ENCODE assay signal across 8 cellular contexts in the genomic region with DNA sequence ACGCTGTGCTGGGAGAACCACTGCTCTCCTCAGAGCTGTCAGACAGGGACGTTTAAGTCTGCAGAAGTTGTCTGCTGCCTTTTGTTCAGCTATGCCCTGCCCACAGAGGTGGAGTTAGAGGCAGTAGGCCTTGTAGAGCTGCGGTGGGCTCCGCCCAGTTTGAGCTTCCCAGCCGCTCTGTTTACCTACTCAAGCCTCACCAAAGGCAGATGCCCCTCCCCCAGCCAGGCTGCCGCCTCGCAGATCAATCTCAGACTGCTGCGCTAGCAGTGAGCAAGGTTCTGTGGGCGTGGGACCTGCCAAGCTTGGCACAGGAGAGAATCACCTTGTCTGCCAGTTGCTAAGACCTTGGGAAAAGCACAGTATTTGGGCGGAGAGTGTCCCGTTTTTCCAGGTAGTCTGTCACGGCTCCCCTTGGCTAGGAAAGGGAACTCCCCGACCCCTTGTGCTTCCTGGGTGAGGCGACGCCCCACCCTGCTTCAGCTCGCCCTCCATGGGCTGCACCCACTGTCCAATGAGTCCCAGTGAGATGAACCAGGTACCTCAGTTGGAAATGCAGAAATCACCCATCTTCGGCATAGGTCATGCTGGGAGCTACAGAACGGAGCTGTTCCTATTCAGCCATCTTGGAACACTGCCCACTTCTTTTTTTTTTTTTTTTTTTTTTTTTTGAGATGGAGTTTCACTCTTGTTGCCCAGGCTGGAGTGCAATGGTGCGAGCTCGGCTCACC. TPM values are rescaled to one million over a fixed set of nuclear protein-coding genes. Genes with fewer than 3 reads are reported as not detected.
DNase-seq lines count a peak whose midpoint lies in the region; ATAC-seq, FAIRE-seq and TF ChIP-seq lines count a peak whose summit lies in the region.
"Not testable (repeated sequence)": the region's sequence is repeated elsewhere in the genome, so short reads cannot be mapped to it uniquely, and the experiment has no call there.

No MANE protein-coding gene starts in this region.

- H3K9me3 ChIP-seq in colonic mucosa; HepG2 (ENCODE audit: low read length); small intestine (ENCODE audit: control insufficient read depth, low read depth); suprapubic skin: not testable (repeated sequence)

- 37% methylated on average over 4 of the region's 20 CpGs for WGBS in HepG2 (ENCODE audit: low lambda C conversion rate)
- WGBS in small intestine, 3 donors: 14 to 59% (median 29%) methylated on average over 20 of the region's 20 CpGs
- WGBS in suprapubic skin: 33% methylated on average over 14 of the region's 20 CpGs

- peak; percentile 93 for FAIRE-seq in HepG2 (lab: Jason Lieb, UNC)
- FAIRE-seq in small intestine (lab: Jason Lieb, UNC): not testable (repeated sequence)

- intact Hi-C loops in colonic mucosa (cut with DNase I): not testable (repeated sequence)
- intact Hi-C loops in HepG2 (cut with micrococcal nuclease; ENCODE audit: unreplicated experiment): loop anchor here (2.0 to 10.0 kb wide), 2 partner anchors 54 to 182 kb away; a partner anchor contains a TSS

- not testable (repeated sequence) for H3K9me3 Mint-ChIP-seq in activated T-cell treated with anti-CD3 and anti-CD28 coated beads, Interleukin-2, amount 50 U/mL, for 4 hours

- POLR2A ChIA-PET in HepG2 (lab: Yijun Ruan, JAX): interaction anchor here (0.6 to 1.6 kb wide), 6 partner anchors 21 to 202 kb away, joined by 3 to 5 read pairs (median 3); a partner anchor contains a TSS

- TF ChIP-seq CTCF in VCaP (conservative IDR thresholded peaks at IDR 0.05); colonic mucosa (IDR thresholded peaks at IDR 0.05); HepG2 (CRISPR knock-in tag; IDR thresholded peaks at IDR 0.05); suprapubic skin (IDR thresholded peaks at IDR 0.05): not testable (repeated sequence)

- peak overlapping the region; percentile 62 for H2AFZ ChIP-seq in HepG2 (ENCODE audit: low read length)

- ATAC-seq in activated T-cell treated with anti-CD3 and anti-CD28 coated beads, Interleukin-2, amount 50 U/mL, for 4 hours: peak; percentile 25 to 43
- peak; percentile 99 for ATAC-seq in HepG2

- H3K27me3 Mint-ChIP-seq in activated T-cell treated with anti-CD3 and anti-CD28 coated beads, Interleukin-2, amount 50 U/mL, for 4 hours (ENCODE audit: low read depth): not testable (repeated sequence)

- BruUV-seq in HepG2 (replicated peaks; lab: Mats Ljungman, UMichigan): not testable (repeated sequence)

- in situ Hi-C loops in HepG2 (cut with HindIII; ENCODE audit: extremely low pct_ligation_motif_present, low pct_unique_long_range_greater_than_20kb): not testable (repeated sequence)

- H3K27me3 ChIP-seq in H7 (ENCODE audit: control insufficient read depth, insufficient read depth, low read length); colonic mucosa; HepG2 (ENCODE audit: control insufficient read depth in 1 of 2, insufficient read depth in 2 of 2, low read length in 2 of 2); small intestine (ENCODE audit: control insufficient read depth in 2 of 2, insufficient read depth in 2 of 2, low read length in 2 of 2); suprapubic skin: not testable (repeated sequence)

- DNase-seq in H7: not testable (repeated sequence)
- DNase-seq in NCI-H2171 (lab: John Stamatoyannopoulos, UW) (peak; percentile 86), colonic mucosa (peak; percentile 95), HepG2 (ENCODE audit: low spot score) (peak; percentile 94), small intestine (peak; percentile 97), suprapubic skin (ENCODE audit: low spot score in 2 of 2) (peak; percentile 74 to 84)
- peak; percentile 39 for DNase-seq in activated T-cell treated with anti-CD3 and anti-CD28 coated beads, Interleukin-2, amount 50 U/mL, for 4 hours

- not testable (repeated sequence) for H3K4me3 Mint-ChIP-seq in activated T-cell treated with anti-CD3 and anti-CD28 coated beads, Interleukin-2, amount 50 U/mL, for 4 hours

- not testable (repeated sequence) for H3K9ac ChIP-seq in colonic mucosa (ENCODE audit: low read depth in 2 of 2, low read length in 2 of 2)
- peak overlapping the region; percentile 59 for H3K9ac ChIP-seq in HepG2 (ENCODE audit: insufficient read depth, low read depth, low read length)

- TF ChIP-seq POLR2A in HepG2 (IDR thresholded peaks at IDR 0.05; ENCODE audit: insufficient read depth in 1 of 2, low read depth in 2 of 2, low read length in 2 of 2): 0 out of 4 replicates have a peak, but pooled peaks of 1 of the 2 experiments have one; percentile 49
- TF ChIP-seq POLR2A in suprapubic skin (IDR thresholded peaks at IDR 0.05): not testable (repeated sequence)

- peak overlapping the region; percentile 52 for H3K27ac ChIP-seq in VCaP
- H3K27ac ChIP-seq in colonic mucosa: peak overlapping the region; percentile 67
- peak overlapping the region; percentile 54 for H3K27ac ChIP-seq in HepG2 (ENCODE audit: extremely low read length, insufficient read depth, low read length)
- peak overlapping the region; percentile 41 to 62 for H3K27ac ChIP-seq in small intestine (ENCODE audit: low read depth in 1 of 2, low read length in 1 of 2)
- H3K27ac ChIP-seq in suprapubic skin: peak overlapping the region; percentile 57

- CTCF ChIA-PET in HepG2 (lab: Yijun Ruan, JAX; ENCODE audit: low intra/inter-chr PET ratio, low total read pairs): not testable (repeated sequence)

- not testable (repeated sequence) for H4K20me1 ChIP-seq in HepG2 (ENCODE audit: insufficient read depth, low read length)

- H3K4me1 ChIP-seq in colonic mucosa; small intestine (ENCODE audit: control insufficient read depth in 2 of 2, insufficient read depth in 1 of 2, low read depth in 1 of 2, low read length in 1 of 2); suprapubic skin: not testable (repeated sequence)
- peaks cover 21% of the 10 kb centered on the region for H3K4me1 ChIP-seq in HepG2 (ENCODE audit: insufficient read depth, low read length)

- H3K36me3 ChIP-seq in H7 (replicated peaks; ENCODE audit: control insufficient read depth, insufficient read depth, low read length); colonic mucosa; HepG2 (replicated peaks in 1 of 2; ENCODE audit: control insufficient read depth in 1 of 2, insufficient read depth in 2 of 2, low read length in 2 of 2); small intestine (ENCODE audit: control insufficient read depth in 2 of 2, insufficient read depth in 2 of 2, low read length in 2 of 2); suprapubic skin: not testable (repeated sequence)

- H3K4me3 ChIP-seq in H7 (ENCODE audit: insufficient read depth, low read depth, low read length): peak overlapping the region; percentile 36; the same call in 1 of the 2 replicates
- peak overlapping the region; percentile 20 for H3K4me3 ChIP-seq in colonic mucosa
- peak overlapping the region; percentile 49 to 68 (median 51); a peak in 5 of 6 replicates for H3K4me3 ChIP-seq in HepG2 (replicated peaks in 1 of 3; ENCODE audit: insufficient read depth in 1 of 3, low read depth in 2 of 3, low read length in 3 of 3)
- peak overlapping the region in 1 of 2 donors; percentile 20 for H3K4me3 ChIP-seq in small intestine (ENCODE audit: low read depth in 1 of 2, low read length in 2 of 2)
- H3K4me3 ChIP-seq in suprapubic skin: peak overlapping the region; percentile 27

- peak in 1 of 2 experiments; percentile 51; a peak in 1 of 4 replicates for TF ChIP-seq EP300 in HepG2 (IDR thresholded peaks at IDR 0.05; ENCODE audit: low read depth in 2 of 2, low read length in 2 of 2)
- TF ChIP-seq EP300 in HepG2 (CRISPR knock-in tag; IDR thresholded peaks at IDR 0.05; ENCODE audit: borderline replicate concordance): 0 out of 2 replicates have a peak, but pooled peaks have one; percentile 23
- TF ChIP-seq EP300 in suprapubic skin (IDR thresholded peaks at IDR 0.05): not testable (repeated sequence)

- not testable (repeated sequence) for TF ChIP-seq RAD21 in HepG2 (CRISPR knock-in tag; IDR thresholded peaks at IDR 0.05)

- H3K4me2 ChIP-seq in HepG2 (ENCODE audit: low read depth, low read length): peak overlapping the region; percentile 97

- not testable (repeated sequence) for H3K79me2 ChIP-seq in HepG2 (ENCODE audit: insufficient read depth, low read length)

- H3K36me3 Mint-ChIP-seq in activated T-cell treated with anti-CD3 and anti-CD28 coated beads, Interleukin-2, amount 50 U/mL, for 4 hours (ENCODE audit: insufficient read depth): not testable (repeated sequence)

- not testable (repeated sequence) for H3K4me1 Mint-ChIP-seq in activated T-cell treated with anti-CD3 and anti-CD28 coated beads, Interleukin-2, amount 50 U/mL, for 4 hours (ENCODE audit: low read depth)

RNA-seq across cellular contexts. Expression of a gene that starts 57.6 kb away (rescaled TPM):
- total RNA-seq in H7 (2014; rRNA removed; shearing (Covaris generic)): 84.4 and 94.7 TPM in 2 replicates
- total RNA-seq in activated T-cell treated with anti-CD3 and anti-CD28 coated beads, Interleukin-2, amount 50 U/mL, for 4 hours: 100 to 1,000 TPM in 2 of 3 donors, 10 to 100 TPM in 1; 98.5 to 110 (median 104) TPM
- 100 to 1,000 TPM in 1 of 2 donors, 10 to 100 TPM in 1; 64.6 to 109 TPM for total RNA-seq in colonic mucosa
- total RNA-seq in HepG2 (2016; rRNA removed; fragmentation: Illumina TruSeq; extraction: Trizol): 67.9 and 75.3 TPM in 2 replicates
- 26.0 and 28.5 TPM in 2 replicates for total RNA-seq in HepG2 (2016; cell fraction: cytosol; rRNA removed; fragmentation: Illumina TruSeq; extraction: Trizol; ENCODE audit: low read depth)
- total RNA-seq in HepG2 (2016; cell fraction: insoluble cytoplasmic fraction; rRNA removed; fragmentation: Illumina TruSeq; extraction: Trizol): 60.7 and 78.7 TPM in 2 replicates
- total RNA-seq in HepG2 (2016; cell fraction: membrane; rRNA removed; fragmentation: Illumina TruSeq; extraction: Trizol): 25.6 and 29.2 TPM in 2 replicates
- 63.0 and 73.9 TPM in 2 replicates for total RNA-seq in HepG2 (2016; cell fraction: nucleus; rRNA removed; fragmentation: Illumina TruSeq; extraction: Trizol)
- polyA plus RNA-seq in HepG2 (2011; rRNA removed): 32.3 and 40.5 TPM in 2 replicates
- polyA plus RNA-seq in HepG2 (2011; cell fraction: cytosol; rRNA removed): 49.9 and 52.5 TPM in 2 replicates
- polyA plus RNA-seq in HepG2 (2011; cell fraction: nucleus; rRNA removed): 135 and 137 TPM in 2 replicates
- 36.2 and 56.4 TPM in 2 replicates for polyA plus RNA-seq in HepG2 (2012)
- 5.1 and 6.2 TPM in 2 replicates for polyA plus RNA-seq in HepG2 (2016; cell fraction: cytosol; fragmentation: Illumina TruSeq; extraction: Trizol; ENCODE audit: low read depth)
- polyA plus RNA-seq in HepG2 (2016; cell fraction: insoluble cytoplasmic fraction; fragmentation: Illumina TruSeq; extraction: Trizol; ENCODE audit: low read depth): 34.1 and 42.3 TPM in 2 replicates
- polyA plus RNA-seq in HepG2 (2016; cell fraction: membrane; fragmentation: Illumina TruSeq; extraction: Trizol; ENCODE audit: low read depth): 10.4 and 11.9 TPM in 2 replicates
- polyA plus RNA-seq in HepG2 (2016; cell fraction: nucleus; fragmentation: Illumina TruSeq; extraction: Trizol; ENCODE audit: insufficient read depth, low read depth): 93.3 and 105 TPM in 2 replicates
- 128 and 215 TPM in 2 replicates for polyA minus RNA-seq in HepG2 (2011; rRNA and poly(A)+ RNA removed; ENCODE audit: low replicate concordance)
- polyA minus RNA-seq in HepG2 (2011; cell fraction: cytosol; rRNA and poly(A)+ RNA removed): 18.9 and 27.2 TPM in 2 replicates
- 108 and 119 TPM in 2 replicates for polyA minus RNA-seq in HepG2 (2011; cell fraction: nucleus; rRNA and poly(A)+ RNA removed)
- polyA plus RNA-seq in small intestine: 10 to 100 TPM; 53.0 to 64.4 (median 64.4) TPM
- total RNA-seq in suprapubic skin: 100 to 1,000 TPM; 178 to 248 (median 201) TPM
